12 cellular contexts compared by ENCODE assay signal in the genomic region with DNA sequence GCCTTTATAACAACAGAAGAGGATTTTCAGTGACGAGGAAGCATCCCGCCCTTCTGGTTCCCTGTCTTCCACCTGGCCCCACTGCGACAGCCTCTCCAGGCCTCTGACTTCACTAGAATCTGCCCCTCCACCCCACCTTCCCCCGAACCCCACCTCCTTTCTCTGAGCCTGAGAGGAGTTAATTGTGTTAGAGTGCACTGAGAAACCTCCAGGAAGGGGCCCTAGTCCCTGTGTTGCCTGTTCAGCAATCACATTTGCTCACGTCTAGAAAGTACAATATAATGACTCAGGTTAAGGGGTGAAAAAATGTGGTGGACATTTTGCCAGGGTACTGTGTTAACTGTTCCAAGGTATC. TPM values are rescaled to one million over a fixed set of nuclear protein-coding genes. Genes with fewer than 3 reads are reported as not detected.
A peak's percentile ranks its signal among the peaks of the same experiment; 100 is the strongest.
DNase-seq lines count a peak whose midpoint lies in the region; ATAC-seq and TF ChIP-seq lines count a peak whose summit lies in the region.
"Had no signal": no experiment of that assay in that cellular context is flagged by ENCODE, and none has a peak within 500 bp of the region (broad histone marks: within the 10 kb centered on the region; RNA-seq: fewer than 3 reads in every experiment).

No MANE protein-coding gene starts in this region.

- H3K79me2 ChIP-seq in neural progenitor cell (ENCODE audit: low read depth), result peaks cover 39% of the 10 kb centered on the region
- H3K79me2 ChIP-seq: parathyroid adenoma had no signal

- ATAC-seq in GM18505 (IDR thresholded peaks at IDR 0.05; ENCODE audit: unreplicated experiment) (no peak), HG03432 (IDR thresholded peaks at IDR 0.05; ENCODE audit: unreplicated experiment) (no peak)

- H3K4me3 ChIP-seq in neural progenitor cell (peak overlapping the region; percentile 35), HAP-1 (no peak overlapping the region)

- H3K4me3 Mint-ChIP-seq in neural progenitor cell, result peak overlapping the region; percentile 67

- no peaks in the 10 kb centered on the region for H3K36me3 Mint-ChIP-seq in neural progenitor cell

- H3K9me3 Mint-ChIP-seq in neural progenitor cell, result no peaks in the 10 kb centered on the region

- peaks cover 47% of the 10 kb centered on the region for H3K4me1 Mint-ChIP-seq in neural progenitor cell

- peak overlapping the region; percentile 80 for H3K4me2 ChIP-seq in neural progenitor cell

- peak overlapping the region; percentile 89 for H3K27ac ChIP-seq in neural progenitor cell
- H3K27ac ChIP-seq: parathyroid adenoma, VCaP had no signal

- peaks cover 34% of the 10 kb centered on the region for H3F3A ChIP-seq in neural progenitor cell (ENCODE audit: low read depth)

- no peaks in the 10 kb centered on the region for H3K27me3 ChIP-seq in neural progenitor cell
- no peaks in the 10 kb centered on the region for H3K27me3 ChIP-seq in HAP-1 (ENCODE audit: low read depth)

- H3K9ac ChIP-seq in neural progenitor cell, result no peak overlapping the region
- H3K9ac ChIP-seq: parathyroid adenoma had no signal

- no peaks in the 10 kb centered on the region for H4K20me1 ChIP-seq in neural progenitor cell (ENCODE audit: low read depth)

- H3K4me1 ChIP-seq in neural progenitor cell (peaks cover 59% of the 10 kb centered on the region), HAP-1 (peaks cover 40% of the 10 kb centered on the region)

- H3K27ac Mint-ChIP-seq in neural progenitor cell, result peak overlapping the region; percentile 98

- H3K9me3 ChIP-seq in neural progenitor cell (ENCODE audit: low read depth) (no peaks in the 10 kb centered on the region), HAP-1 (no peaks in the 10 kb centered on the region)

- H3K27me3 Mint-ChIP-seq in neural progenitor cell (ENCODE audit: insufficient read depth, low read depth), result peaks cover 2% of the 10 kb centered on the region

- H3K36me3 ChIP-seq in neural progenitor cell (no peaks in the 10 kb centered on the region), HAP-1 (replicated peaks) (no peaks in the 10 kb centered on the region)

- TF ChIP-seq POLR2A in GM18505 (IDR thresholded peaks at IDR 0.05; ENCODE audit: borderline replicate concordance, extremely low read depth, insufficient read depth, insufficient read length), result no peak

- TF ChIP-seq CTCF in GM10266 (IDR thresholded peaks at IDR 0.05; ENCODE audit: control insufficient read depth, insufficient read depth, low read depth, missing control alignments) (no peak), neural progenitor cell (IDR thresholded peaks at IDR 0.05) (no peak)

- peak; percentile 47 for DNase-seq in GM10266 (ENCODE audit: extremely low spot score)
- peak; percentile 53 for DNase-seq in NCI-H2107 treated with DMSO at 0.1 percent for 48 hours (lab: John Stamatoyannopoulos, UW; ENCODE audit: unreplicated experiment)
- peak; percentile 68 for DNase-seq in astrocyte of the hippocampus (ENCODE audit: low read depth, low spot score)
- peak; percentile 70 for DNase-seq in neural progenitor cell (ENCODE audit: low spot score)
- no peak for DNase-seq in HAP-1 (ENCODE audit: low spot score in 2 of 2)
- no peak for DNase-seq in NCI-H748 treated with DMSO at 0.1 percent for 48 hours (lab: John Stamatoyannopoulos, UW)
- DNase-seq: GOT3, MM.1S had no signal

- H2AFZ ChIP-seq in neural progenitor cell (replicated peaks), result no peak overlapping the region
- H2AFZ ChIP-seq: parathyroid adenoma had no signal

- in situ Hi-C loops in HAP-1 (cut with MboI; ENCODE audit: low sequenced_read_pairs), result no loop called here

RNA-seq across cellular contexts. Expression of a gene that starts 38.8 kb away (rescaled TPM):
- total RNA-seq in neural progenitor cell (ENCODE audit: low replicate concordance), result 17.3 and 28.0 TPM in 2 replicates

Comparison
In these comparisons a context has a peak if more than half of its experiments do, and no peak if none do; other contexts are left out.
1. DNase-seq: peak in GM10266 (single experiment), NCI-H2107 treated with DMSO at 0.1 percent for 48 hours (single experiment), astrocyte of the hippocampus (single experiment) and neural progenitor cell (single experiment); none in HAP-1 (0 of 2) and NCI-H748 treated with DMSO at 0.1 percent for 48 hours (single experiment).